1 cellular context compared by ENCODE assay signal in genomic region chr7:73845701-73846195, GRCh38.
A peak's percentile ranks its signal among the peaks of the same experiment; 100 is the strongest.
TF ChIP-seq lines count a peak whose summit lies in the region.

No MANE protein-coding gene starts in this region.

TF ChIP-seq in HepG2, 621 proteins besides CTCF, POLR2A, EP300 and RAD21:
- TF ChIP-seq MAFF (IDR thresholded peaks at IDR 0.05; ENCODE audit: low read depth, low read length) (0 out of 2 replicates have a peak, but pooled peaks have one; percentile 25), MAFK (conservative IDR thresholded peaks at IDR 0.05 in 1 of 2, IDR thresholded peaks at IDR 0.05 in 1 of 2; ENCODE audit: low read length in 2 of 2) (peak in 1 of 2 experiments; percentile 54; a peak in 2 of 4 replicates)
